In genomic region chr20:50394569-50394968, GRCh38 we compare ENCODE assay signal across 13 cellular contexts.
DNase-seq lines count a peak whose midpoint lies in the region; ATAC-seq and TF ChIP-seq lines count a peak whose summit lies in the region.
"Had no signal": no experiment of that assay in that cellular context is flagged by ENCODE, and none has a peak within 500 bp of the region (broad histone marks: within the 10 kb centered on the region; RNA-seq: fewer than 3 reads in every experiment).

No MANE protein-coding gene starts in this region.

- BruUV-seq in PC-9 (replicated peaks; lab: Mats Ljungman, UMichigan): no TSS peak

- CTCF ChIA-PET in PC-9 (lab: Charles Lee): no interaction called here

- H3K4me1 ChIP-seq in rectal smooth muscle tissue (ENCODE audit: control insufficient read depth, insufficient read depth, low read length) (peaks cover 17% of the 10 kb centered on the region), PC-9 (replicated peaks; ENCODE audit: insufficient read depth) (peaks cover 32% of the 10 kb centered on the region)

- POLR2A ChIA-PET in PC-9 (lab: Charles Lee; ENCODE audit: unreplicated experiment): interaction anchor here (0.9 kb wide), 1 partner anchor 109 kb away, joined by 3 read pairs; no protein-coding TSS in a partner anchor

- H3F3A ChIP-seq in PC-9 (ENCODE audit: insufficient read depth, low read depth): peaks cover 7% of the 10 kb centered on the region; the same call in 1 of the 2 replicates

- H3K4me3 ChIP-seq in rectal smooth muscle tissue (ENCODE audit: low read length): no peak overlapping the region
- no peak overlapping the region for H3K4me3 ChIP-seq in PC-9
- H3K4me3 ChIP-seq: pancreas had no signal

- H3K79me2 ChIP-seq in PC-9 (ENCODE audit: low read depth): no peaks in the 10 kb centered on the region

- H3K9me3 ChIP-seq in PC-9 (ENCODE audit: insufficient read depth, low read depth): no peaks in the 10 kb centered on the region
- H3K9me3 ChIP-seq: pancreas had no signal

- H4K20me1 ChIP-seq in PC-9 (ENCODE audit: insufficient read depth): no peaks in the 10 kb centered on the region

- H3K36me3 ChIP-seq in rectal smooth muscle tissue (ENCODE audit: control insufficient read depth, insufficient read depth, low read length) (no peaks in the 10 kb centered on the region), PC-9 (ENCODE audit: low read depth) (no peaks in the 10 kb centered on the region)
- H3K36me3 ChIP-seq: pancreas had no signal

- intact Hi-C loops in PC-9 (cut with micrococcal nuclease; ENCODE audit: unreplicated experiment): no loop called here
- intact Hi-C loops in posterior vena cava (cut with DNase I): no loop called here

- H3K9ac ChIP-seq in rectal smooth muscle tissue (ENCODE audit: low read length): no peak overlapping the region

- H2AFZ ChIP-seq in PC-9: no peak overlapping the region

- DNase-seq in CD1c-positive myeloid dendritic cell (ENCODE audit: extremely low spot score) (peak; percentile 87), NOMO-1 treated with DMSO at 0.1 percent for 48 hours (lab: John Stamatoyannopoulos, UW; ENCODE audit: unreplicated experiment) (peak; percentile 91), caudate nucleus (lab: John Stamatoyannopoulos, UW) (no peak), COR-L47 (lab: John Stamatoyannopoulos, UW) (no peak), PC-9 (no peak), posterior vena cava (ENCODE audit: low spot score) (no peak)
- DNase-seq: activated CD4-positive, alpha-beta T cell treated with anti-CD3 and anti-CD28 coated beads for 4 hours; activated naive CD4-positive, alpha-beta T cell treated with anti-CD3 and anti-CD28 coated beads for 36 hours; foreskin melanocyte had no signal

- H3K27me3 ChIP-seq in rectal smooth muscle tissue (ENCODE audit: control insufficient read depth, insufficient read depth, low read length): peaks cover 3% of the 10 kb centered on the region
- no peaks in the 10 kb centered on the region for H3K27me3 ChIP-seq in PC-9 (ENCODE audit: insufficient read depth, low read depth)
- H3K27me3 ChIP-seq: pancreas had no signal

- no peaks in the 10 kb centered on the region for H3K9me2 ChIP-seq in PC-9 (ENCODE audit: insufficient read depth)

- H3K27ac ChIP-seq in caudate nucleus (ENCODE audit: low read depth, low read length) (peak overlapping the region; percentile 19), rectal smooth muscle tissue (ENCODE audit: low read depth, low read length) (peak overlapping the region; percentile 41), PC-9 (no peak overlapping the region)
- H3K27ac ChIP-seq: C4-2B had no signal

- no peak overlapping the region for H3K4me2 ChIP-seq in PC-9

- no peak for ATAC-seq in HG03565 (IDR thresholded peaks at IDR 0.05; ENCODE audit: unreplicated experiment)

- no peak for TF ChIP-seq CTCF in PC-9 (conservative IDR thresholded peaks at IDR 0.05)

Comparison
In these comparisons a context has a peak if more than half of its experiments do, and no peak if none do; other contexts are left out.
1. DNase-seq: peak in CD1c-positive myeloid dendritic cell (single experiment) and NOMO-1 treated with DMSO at 0.1 percent for 48 hours (single experiment); none in caudate nucleus (0 of 61), COR-L47 (single experiment), PC-9 (0 of 2) and posterior vena cava (single experiment).